In the genomic region with DNA sequence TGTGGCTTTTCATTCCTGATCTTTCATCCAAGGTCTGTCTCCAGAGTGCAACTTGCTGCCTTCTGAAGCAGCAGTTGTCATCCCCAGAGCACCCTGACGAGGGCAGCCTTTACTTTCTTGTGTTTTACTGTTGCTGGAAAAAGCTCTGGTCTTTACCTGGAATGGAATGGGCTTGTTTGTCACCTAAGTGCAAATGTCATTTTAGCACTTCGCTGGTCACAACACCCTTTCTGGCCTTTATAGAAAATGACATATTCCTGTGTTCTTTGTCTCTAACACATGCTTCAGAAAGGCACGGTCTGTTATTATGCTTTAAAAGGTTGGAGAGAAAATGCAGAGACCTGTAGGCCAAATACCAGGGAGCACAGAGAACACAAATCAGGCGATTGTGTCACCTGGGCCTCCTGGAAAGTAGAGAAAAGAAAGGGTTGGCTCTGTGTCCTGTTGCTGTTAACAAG, we compare ENCODE assay signal across 8 cellular contexts.
A peak's percentile ranks its signal among the peaks of the same experiment; 100 is the strongest.
DNase-seq lines count a peak whose midpoint lies in the region; ATAC-seq and TF ChIP-seq lines count a peak whose summit lies in the region.

No MANE protein-coding gene starts in this region.

- H3K36me3 ChIP-seq in BE2C, result no peaks in the 10 kb centered on the region

- DNase-seq in BE2C, result peak; percentile 41
- peak; percentile 47 for DNase-seq in NCI-H146 (lab: John Stamatoyannopoulos, UW)
- peak; percentile 74 for DNase-seq in astrocyte of the hippocampus (ENCODE audit: low read depth, low spot score)
- DNase-seq in iPS-NIHi7 (ENCODE audit: extremely low spot score), result peak; percentile 77
- DNase-seq in type B pancreatic cell (ENCODE audit: extremely low spot score, unreplicated experiment), result no peak
- DNase-seq in central memory CD4-positive, alpha-beta T cell, result no peak

- no peak overlapping the region for H3K4me3 ChIP-seq in BE2C (ENCODE audit: low read depth, low read length)

- H3K9me3 Mint-ChIP-seq in type B pancreatic cell, result no peaks in the 10 kb centered on the region

- H3K9me3 ChIP-seq in BE2C, result no peaks in the 10 kb centered on the region

- H3K27me3 Mint-ChIP-seq in type B pancreatic cell, result no peaks in the 10 kb centered on the region

- peaks cover 22% of the 10 kb centered on the region for H3K4me1 Mint-ChIP-seq in type B pancreatic cell (ENCODE audit: unreplicated experiment)

- H3K4me3 Mint-ChIP-seq in type B pancreatic cell, result no peak overlapping the region

- ATAC-seq in GM18517 (IDR thresholded peaks at IDR 0.05; ENCODE audit: unreplicated experiment), result peak; percentile 56
- no peak for ATAC-seq in HG03571 (IDR thresholded peaks at IDR 0.05; ENCODE audit: unreplicated experiment)

- no peaks in the 10 kb centered on the region for H3K27me3 ChIP-seq in BE2C

- no peaks in the 10 kb centered on the region for H3K36me3 Mint-ChIP-seq in type B pancreatic cell

- no peaks in the 10 kb centered on the region for H3K4me1 ChIP-seq in BE2C

- H3K27ac Mint-ChIP-seq in type B pancreatic cell, result no peak overlapping the region

- TF ChIP-seq CTCF in BE2C (IDR thresholded peaks at IDR 0.05; ENCODE audit: low read depth, low read length) (peak; percentile 80), type B pancreatic cell (conservative IDR thresholded peaks at IDR 0.05) (peak; percentile 91)

Comparison
In these comparisons a context has a peak if more than half of its experiments do, and no peak if none do; other contexts are left out.
1. DNase-seq: peak in BE2C (single experiment), NCI-H146 (single experiment), astrocyte of the hippocampus (single experiment) and iPS-NIHi7 (single experiment); none in type B pancreatic cell (single experiment) and central memory CD4-positive, alpha-beta T cell (single experiment).